In the genomic region with DNA sequence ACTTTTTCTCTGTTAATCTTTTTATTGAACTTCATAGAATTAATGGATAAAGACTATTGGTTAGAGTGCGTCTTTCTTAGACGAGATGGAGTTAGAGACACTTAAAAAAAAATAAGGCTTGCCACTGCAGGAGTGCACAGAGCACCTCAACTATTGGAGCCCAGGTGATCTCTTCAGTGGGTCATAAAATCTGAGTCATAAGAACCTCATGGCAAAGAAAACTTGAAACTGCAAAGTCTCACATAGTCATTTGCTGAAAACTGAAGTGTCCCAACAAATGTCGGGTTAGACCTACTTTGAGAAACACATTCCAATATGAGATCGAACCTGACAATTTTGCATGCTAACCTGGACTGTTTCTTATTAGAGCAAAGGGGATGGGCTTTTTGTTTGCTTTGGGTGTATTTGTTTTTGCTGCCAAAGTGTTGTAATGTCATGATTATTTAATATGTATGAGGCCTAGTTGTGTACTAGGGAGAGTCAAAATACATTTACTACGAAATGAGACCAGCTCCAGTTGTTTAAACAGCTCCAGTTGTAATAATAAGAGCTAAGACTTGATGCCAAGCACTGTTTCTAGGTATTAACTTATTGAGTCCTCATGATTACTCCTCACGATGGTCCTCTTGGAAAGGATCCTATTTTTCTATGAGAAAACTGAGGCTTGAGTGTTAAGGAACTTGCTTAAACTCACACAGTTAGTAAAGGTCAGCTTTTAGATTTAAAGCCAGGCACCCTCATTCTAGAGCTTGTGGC, we compare ENCODE assay signal across 1 cellular context.
TF ChIP-seq lines count a peak whose summit lies in the region.

No MANE protein-coding gene starts in this region.

TF ChIP-seq in HepG2, 621 proteins besides CTCF, POLR2A, EP300 and RAD21:
- TF ChIP-seq, protein P1, sequence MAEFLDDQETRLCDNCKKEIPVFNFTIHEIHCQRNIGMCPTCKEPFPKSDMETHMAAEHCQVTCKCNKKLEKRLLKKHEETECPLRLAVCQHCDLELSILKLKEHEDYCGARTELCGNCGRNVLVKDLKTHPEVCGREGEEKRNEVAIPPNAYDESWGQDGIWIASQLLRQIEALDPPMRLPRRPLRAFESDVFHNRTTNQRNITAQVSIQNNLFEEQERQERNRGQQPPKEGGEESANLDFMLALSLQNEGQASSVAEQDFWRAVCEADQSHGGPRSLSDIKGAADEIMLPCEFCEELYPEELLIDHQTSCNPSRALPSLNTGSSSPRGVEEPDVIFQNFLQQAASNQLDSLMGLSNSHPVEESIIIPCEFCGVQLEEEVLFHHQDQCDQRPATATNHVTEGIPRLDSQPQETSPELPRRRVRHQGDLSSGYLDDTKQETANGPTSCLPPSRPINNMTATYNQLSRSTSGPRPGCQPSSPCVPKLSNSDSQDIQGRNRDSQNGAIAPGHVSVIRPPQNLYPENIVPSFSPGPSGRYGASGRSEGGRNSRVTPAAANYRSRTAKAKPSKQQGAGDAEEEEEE (CRISPR knock-in tag; IDR thresholded peaks at IDR 0.05; ENCODE audit: borderline replicate concordance), result no peak
- no peak for TF ChIP-seq ZNF629 (CRISPR knock-in tag; conservative IDR thresholded peaks at IDR 0.05)
- TF ChIP-seq, protein P2, sequence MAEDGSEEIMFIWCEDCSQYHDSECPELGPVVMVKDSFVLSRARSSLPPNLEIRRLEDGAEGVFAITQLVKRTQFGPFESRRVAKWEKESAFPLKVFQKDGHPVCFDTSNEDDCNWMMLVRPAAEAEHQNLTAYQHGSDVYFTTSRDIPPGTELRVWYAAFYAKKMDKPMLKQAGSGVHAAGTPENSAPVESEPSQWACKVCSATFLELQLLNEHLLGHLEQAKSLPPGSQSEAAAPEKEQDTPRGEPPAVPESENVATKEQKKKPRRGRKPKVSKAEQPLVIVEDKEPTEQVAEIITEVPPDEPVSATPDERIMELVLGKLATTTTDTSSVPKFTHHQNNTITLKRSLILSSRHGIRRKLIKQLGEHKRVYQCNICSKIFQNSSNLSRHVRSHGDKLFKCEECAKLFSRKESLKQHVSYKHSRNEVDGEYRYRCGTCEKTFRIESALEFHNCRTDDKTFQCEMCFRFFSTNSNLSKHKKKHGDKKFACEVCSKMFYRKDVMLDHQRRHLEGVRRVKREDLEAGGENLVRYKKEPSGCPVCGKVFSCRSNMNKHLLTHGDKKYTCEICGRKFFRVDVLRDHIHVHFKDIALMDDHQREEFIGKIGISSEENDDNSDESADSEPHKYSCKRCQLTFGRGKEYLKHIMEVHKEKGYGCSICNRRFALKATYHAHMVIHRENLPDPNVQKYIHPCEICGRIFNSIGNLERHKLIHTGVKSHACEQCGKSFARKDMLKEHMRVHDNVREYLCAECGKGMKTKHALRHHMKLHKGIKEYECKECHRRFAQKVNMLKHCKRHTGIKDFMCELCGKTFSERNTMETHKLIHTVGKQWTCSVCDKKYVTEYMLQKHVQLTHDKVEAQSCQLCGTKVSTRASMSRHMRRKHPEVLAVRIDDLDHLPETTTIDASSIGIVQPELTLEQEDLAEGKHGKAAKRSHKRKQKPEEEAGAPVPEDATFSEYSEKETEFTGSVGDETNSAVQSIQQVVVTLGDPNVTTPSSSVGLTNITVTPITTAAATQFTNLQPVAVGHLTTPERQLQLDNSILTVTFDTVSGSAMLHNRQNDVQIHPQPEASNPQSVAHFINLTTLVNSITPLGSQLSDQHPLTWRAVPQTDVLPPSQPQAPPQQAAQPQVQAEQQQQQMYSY (CRISPR knock-in tag; IDR thresholded peaks at IDR 0.05), result 0 out of 2 replicates have a peak, but pooled peaks have one; percentile 1
- TF ChIP-seq, protein P3, sequence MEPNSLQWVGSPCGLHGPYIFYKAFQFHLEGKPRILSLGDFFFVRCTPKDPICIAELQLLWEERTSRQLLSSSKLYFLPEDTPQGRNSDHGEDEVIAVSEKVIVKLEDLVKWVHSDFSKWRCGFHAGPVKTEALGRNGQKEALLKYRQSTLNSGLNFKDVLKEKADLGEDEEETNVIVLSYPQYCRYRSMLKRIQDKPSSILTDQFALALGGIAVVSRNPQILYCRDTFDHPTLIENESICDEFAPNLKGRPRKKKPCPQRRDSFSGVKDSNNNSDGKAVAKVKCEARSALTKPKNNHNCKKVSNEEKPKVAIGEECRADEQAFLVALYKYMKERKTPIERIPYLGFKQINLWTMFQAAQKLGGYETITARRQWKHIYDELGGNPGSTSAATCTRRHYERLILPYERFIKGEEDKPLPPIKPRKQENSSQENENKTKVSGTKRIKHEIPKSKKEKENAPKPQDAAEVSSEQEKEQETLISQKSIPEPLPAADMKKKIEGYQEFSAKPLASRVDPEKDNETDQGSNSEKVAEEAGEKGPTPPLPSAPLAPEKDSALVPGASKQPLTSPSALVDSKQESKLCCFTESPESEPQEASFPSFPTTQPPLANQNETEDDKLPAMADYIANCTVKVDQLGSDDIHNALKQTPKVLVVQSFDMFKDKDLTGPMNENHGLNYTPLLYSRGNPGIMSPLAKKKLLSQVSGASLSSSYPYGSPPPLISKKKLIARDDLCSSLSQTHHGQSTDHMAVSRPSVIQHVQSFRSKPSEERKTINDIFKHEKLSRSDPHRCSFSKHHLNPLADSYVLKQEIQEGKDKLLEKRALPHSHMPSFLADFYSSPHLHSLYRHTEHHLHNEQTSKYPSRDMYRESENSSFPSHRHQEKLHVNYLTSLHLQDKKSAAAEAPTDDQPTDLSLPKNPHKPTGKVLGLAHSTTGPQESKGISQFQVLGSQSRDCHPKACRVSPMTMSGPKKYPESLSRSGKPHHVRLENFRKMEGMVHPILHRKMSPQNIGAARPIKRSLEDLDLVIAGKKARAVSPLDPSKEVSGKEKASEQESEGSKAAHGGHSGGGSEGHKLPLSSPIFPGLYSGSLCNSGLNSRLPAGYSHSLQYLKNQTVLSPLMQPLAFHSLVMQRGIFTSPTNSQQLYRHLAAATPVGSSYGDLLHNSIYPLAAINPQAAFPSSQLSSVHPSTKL (CRISPR knock-in tag; IDR thresholded peaks at IDR 0.05), result 0 out of 2 replicates have a peak, but pooled peaks have one; percentile 12
- no peak for TF ChIP-seq ZNF460 (CRISPR knock-in tag; IDR thresholded peaks at IDR 0.05; ENCODE audit: borderline replicate concordance)
- TF ChIP-seq MYNN (CRISPR knock-in tag; IDR thresholded peaks at IDR 0.05; ENCODE audit: low read depth), result no peak
- no peak for TF ChIP-seq HOXD1 (CRISPR knock-in tag; IDR thresholded peaks at IDR 0.05)
- TF ChIP-seq TEAD3 (CRISPR knock-in tag; optimal IDR thresholded peaks at IDR 0.05; ENCODE audit: borderline replicate concordance), result no peak
- TF ChIP-seq, protein P4, sequence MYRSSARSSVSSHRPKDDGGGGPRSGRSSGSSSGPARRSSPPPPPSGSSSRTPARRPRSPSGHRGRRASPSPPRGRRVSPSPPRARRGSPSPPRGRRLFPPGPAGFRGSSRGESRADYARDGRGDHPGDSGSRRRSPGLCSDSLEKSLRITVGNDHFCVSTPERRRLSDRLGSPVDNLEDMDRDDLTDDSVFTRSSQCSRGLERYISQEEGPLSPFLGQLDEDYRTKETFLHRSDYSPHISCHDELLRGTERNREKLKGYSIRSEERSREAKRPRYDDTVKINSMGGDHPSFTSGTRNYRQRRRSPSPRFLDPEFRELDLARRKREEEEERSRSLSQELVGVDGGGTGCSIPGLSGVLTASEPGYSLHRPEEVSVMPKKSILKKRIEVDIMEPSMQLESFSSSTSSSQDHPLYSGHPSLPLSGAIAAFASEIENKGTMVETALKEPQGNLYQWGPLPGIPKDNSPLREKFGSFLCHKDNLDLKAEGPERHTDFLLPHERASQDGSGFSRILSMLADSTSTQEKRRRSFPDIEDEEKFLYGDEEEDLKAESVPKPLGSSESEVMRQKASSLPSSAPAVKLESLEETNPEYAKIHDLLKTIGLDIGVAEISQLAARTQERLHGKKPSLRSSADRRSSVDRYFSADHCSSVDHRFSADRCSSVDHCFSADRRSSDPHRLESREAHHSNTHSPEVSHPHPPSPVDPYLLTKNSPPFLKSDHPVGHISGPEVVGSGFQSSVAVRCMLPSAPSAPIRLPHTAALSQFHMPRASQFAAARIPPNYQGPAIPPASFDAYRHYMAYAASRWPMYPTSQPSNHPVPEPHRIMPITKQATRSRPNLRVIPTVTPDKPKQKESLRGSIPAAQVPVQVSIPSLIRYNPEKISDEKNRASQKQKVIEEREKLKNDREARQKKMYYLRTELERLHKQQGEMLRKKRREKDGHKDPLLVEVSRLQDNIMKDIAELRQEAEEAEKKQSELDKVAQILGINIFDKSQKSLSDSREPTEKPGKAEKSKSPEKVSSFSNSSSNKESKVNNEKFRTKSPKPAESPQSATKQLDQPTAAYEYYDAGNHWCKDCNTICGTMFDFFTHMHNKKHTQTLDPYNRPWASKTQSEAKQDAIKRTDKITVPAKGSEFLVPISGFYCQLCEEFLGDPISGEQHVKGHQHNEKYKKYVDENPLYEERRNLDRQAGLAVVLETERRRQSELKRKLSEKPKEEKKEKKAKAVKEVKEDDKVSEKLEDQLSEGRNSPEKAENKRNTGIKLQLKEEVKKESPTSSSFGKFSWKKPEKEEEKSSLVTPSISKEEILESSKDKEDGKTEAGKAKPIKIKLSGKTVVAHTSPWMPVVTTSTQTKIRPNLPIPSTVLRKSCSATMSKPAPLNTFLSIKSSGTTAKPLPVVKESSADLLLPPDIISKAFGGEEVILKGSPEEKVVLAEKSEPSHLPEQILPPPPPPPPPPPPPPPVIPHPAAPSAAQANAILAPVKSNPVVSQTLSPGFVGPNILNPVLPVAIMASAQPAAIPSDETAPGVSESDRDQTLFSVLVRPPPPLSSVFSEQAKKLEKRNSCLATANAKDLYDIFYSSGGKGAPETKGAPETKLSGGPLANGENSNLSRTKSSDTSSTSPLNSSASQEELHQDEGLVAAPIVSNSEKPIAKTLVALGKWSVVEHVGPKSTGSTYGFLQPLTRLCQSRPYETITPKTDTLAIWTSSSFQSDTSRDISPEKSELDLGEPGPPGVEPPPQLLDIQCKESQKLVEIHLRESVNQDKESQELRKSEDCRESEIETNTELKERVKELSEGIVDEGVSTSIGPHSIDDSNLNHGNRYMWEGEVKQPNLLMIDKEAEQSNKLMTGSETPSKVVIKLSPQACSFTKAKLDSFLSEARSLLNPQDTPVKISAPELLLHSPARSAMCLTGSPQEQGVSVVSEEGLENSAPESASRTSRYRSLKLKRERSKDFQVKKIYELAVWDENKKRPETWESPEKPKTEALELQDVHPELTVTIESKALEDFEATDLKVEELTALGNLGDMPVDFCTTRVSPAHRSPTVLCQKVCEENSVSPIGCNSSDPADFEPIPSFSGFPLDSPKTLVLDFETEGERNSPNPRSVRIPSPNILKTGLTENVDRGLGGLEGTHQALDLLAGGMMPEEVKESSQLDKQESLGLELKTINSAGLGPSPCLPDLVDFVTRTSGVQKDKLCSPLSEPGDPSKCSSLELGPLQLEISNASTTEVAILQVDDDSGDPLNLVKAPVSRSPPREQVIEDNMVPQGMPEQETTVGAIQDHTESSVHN (CRISPR knock-in tag; IDR thresholded peaks at IDR 0.05), result no peak
- no peak for TF ChIP-seq RFXANK (CRISPR knock-in tag; IDR thresholded peaks at IDR 0.05)
- TF ChIP-seq ZC3H4 (CRISPR knock-in tag; IDR thresholded peaks at IDR 0.05; ENCODE audit: borderline replicate concordance), result no peak
